25 cellular contexts compared by ENCODE assay signal in the genomic region with DNA sequence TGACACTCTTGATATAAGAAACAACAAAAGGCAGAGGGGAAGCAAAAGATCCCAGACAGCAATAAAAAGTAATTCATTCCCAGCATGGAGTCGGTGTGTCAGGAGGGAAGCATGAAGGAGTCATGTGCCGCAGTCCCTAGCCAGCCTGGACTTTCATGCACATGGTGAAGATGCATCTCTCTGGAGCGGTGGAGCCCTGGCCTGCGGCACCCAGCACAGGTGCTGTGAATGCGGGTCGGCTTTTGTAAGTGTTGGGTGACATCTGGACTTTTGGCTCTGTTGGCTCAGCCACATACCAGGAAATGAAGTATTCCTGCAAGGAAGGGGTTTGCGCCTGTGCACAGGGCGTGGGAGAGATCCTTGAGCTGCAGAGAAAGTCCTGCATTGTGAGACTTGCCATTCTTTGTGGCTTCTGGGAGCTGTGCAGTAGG.
DNase-seq lines count a peak whose midpoint lies in the region; ATAC-seq and TF ChIP-seq lines count a peak whose summit lies in the region.
"Had no signal": no experiment of that assay in that cellular context is flagged by ENCODE, and none has a peak within 500 bp of the region (broad histone marks: within the 10 kb centered on the region; RNA-seq: fewer than 3 reads in every experiment).

No MANE protein-coding gene starts in this region.

- H3K9ac ChIP-seq in neural progenitor cell: no peak overlapping the region

- H3K27me3 Mint-ChIP-seq in neural progenitor cell (ENCODE audit: insufficient read depth, low read depth): peaks cover 2% of the 10 kb centered on the region

- H3K9me3 Mint-ChIP-seq in neural progenitor cell: peaks cover 3% of the 10 kb centered on the region
- H3K9me3 Mint-ChIP-seq: activated T-helper 17 cell treated with anti-CD3 and anti-CD28 coated beads, Interleukin-2, amount 50 U/mL, for 72 hours had no signal

- ATAC-seq in HG03139 (IDR thresholded peaks at IDR 0.05; ENCODE audit: unreplicated experiment): no peak
- ATAC-seq: activated T-helper 17 cell treated with anti-CD3 and anti-CD28 coated beads, Interleukin-2, amount 50 U/mL, for 72 hours; HepG2 had no signal

- H3K36me3 Mint-ChIP-seq in neural progenitor cell: no peaks in the 10 kb centered on the region
- H3K36me3 Mint-ChIP-seq: activated naive CD8-positive, alpha-beta T cell had no signal

- H3K27ac ChIP-seq in neural progenitor cell: no peak overlapping the region
- H3K27ac ChIP-seq: PC-9 had no signal

- H3K4me2 ChIP-seq in neural progenitor cell: no peak overlapping the region
- H3K4me2 ChIP-seq: PC-9 had no signal

- no peaks in the 10 kb centered on the region for H3K9me3 ChIP-seq in neural progenitor cell (ENCODE audit: low read depth)
- H3K9me3 ChIP-seq: Caco-2, sigmoid colon had no signal

- peaks cover 42% of the 10 kb centered on the region for H3K4me1 Mint-ChIP-seq in neural progenitor cell
- H3K4me1 Mint-ChIP-seq: activated T-helper 17 cell treated with anti-CD3 and anti-CD28 coated beads, Interleukin-2, amount 50 U/mL, for 72 hours had no signal

- H3K4me1 ChIP-seq in neural progenitor cell: peaks cover 9% of the 10 kb centered on the region

- H3F3A ChIP-seq in neural progenitor cell (ENCODE audit: low read depth): no peaks in the 10 kb centered on the region

- H3K4me3 ChIP-seq in neural progenitor cell: no peak overlapping the region
- H3K4me3 ChIP-seq: PC-9, sigmoid colon had no signal

- no peaks in the 10 kb centered on the region for H4K20me1 ChIP-seq in neural progenitor cell (ENCODE audit: low read depth)

- no peak for TF ChIP-seq CTCF in neural progenitor cell (IDR thresholded peaks at IDR 0.05)

- DNase-seq in EH (ENCODE audit: low read depth): peak; percentile 83
- DNase-seq in NCI-H2227 treated with DMSO at 0.1 percent for 48 hours (lab: John Stamatoyannopoulos, UW): peak; percentile 14
- peak; percentile 18 for DNase-seq in epidermal melanocyte (ENCODE audit: insufficient read length, low spot score)
- no peak for DNase-seq in neural progenitor cell (ENCODE audit: low spot score)
- DNase-seq in COLO829 (ENCODE audit: low spot score): no peak
- DNase-seq in SKM-1 treated with dmso at 0.1 percent for 144 hours (lab: John Stamatoyannopoulos, UW; ENCODE audit: unreplicated experiment): no peak
- DNase-seq in DMS53 treated with DMSO at 0.1 percent for 48 hours (lab: John Stamatoyannopoulos, UW; ENCODE audit: unreplicated experiment): no peak
- DNase-seq: activated CD4-positive, alpha-beta T cell treated with anti-CD3 and anti-CD28 coated beads, Interleukin-2, amount 50 U/mL, for 4 hours; activated CD4-positive, CD25-positive, alpha-beta regulatory T cell; aorta; C1 segment of cervical spinal cord; Caco-2; caudate nucleus; DMS79 treated with DMSO at 0.1 percent for 48 hours; islet precursor cell; NCI-H187 treated with DMSO at 0.1 percent for 48 hours; NCI-H526; PC-9; SIG-M5; sigmoid colon; stimulated activated naive CD4-positive, alpha-beta T cell treated with Interleukin-2 at 50 U/mL for 16 hours had no signal

- no peak overlapping the region for H2AFZ ChIP-seq in neural progenitor cell (replicated peaks)
- H2AFZ ChIP-seq: PC-9 had no signal

- H3K27ac Mint-ChIP-seq in neural progenitor cell: peak overlapping the region; percentile 30
- H3K27ac Mint-ChIP-seq: activated naive CD8-positive, alpha-beta T cell; activated T-helper 17 cell treated with anti-CD3 and anti-CD28 coated beads, Interleukin-2, amount 50 U/mL, for 72 hours had no signal

- H3K27me3 ChIP-seq in neural progenitor cell: no peaks in the 10 kb centered on the region
- H3K27me3 ChIP-seq: sigmoid colon had no signal

- H3K36me3 ChIP-seq in neural progenitor cell: no peaks in the 10 kb centered on the region
- H3K36me3 ChIP-seq: sigmoid colon had no signal

- peak overlapping the region; percentile 52 for H3K4me3 Mint-ChIP-seq in neural progenitor cell
- H3K4me3 Mint-ChIP-seq: activated naive CD8-positive, alpha-beta T cell; activated T-helper 17 cell treated with anti-CD3 and anti-CD28 coated beads, Interleukin-2, amount 50 U/mL, for 72 hours had no signal

- H3K79me2 ChIP-seq in neural progenitor cell (ENCODE audit: low read depth): no peaks in the 10 kb centered on the region

Comparison
In these comparisons a context has a peak if more than half of its experiments do, and no peak if none do; other contexts are left out.
1. DNase-seq: peak in EH (single experiment), NCI-H2227 treated with DMSO at 0.1 percent for 48 hours (single experiment) and epidermal melanocyte (single experiment); none in neural progenitor cell (single experiment), COLO829 (single experiment), SKM-1 treated with dmso at 0.1 percent for 144 hours (single experiment) and DMS53 treated with DMSO at 0.1 percent for 48 hours (single experiment).